Comparison of ENCODE assay signal across 27 cellular contexts in the genomic region with DNA sequence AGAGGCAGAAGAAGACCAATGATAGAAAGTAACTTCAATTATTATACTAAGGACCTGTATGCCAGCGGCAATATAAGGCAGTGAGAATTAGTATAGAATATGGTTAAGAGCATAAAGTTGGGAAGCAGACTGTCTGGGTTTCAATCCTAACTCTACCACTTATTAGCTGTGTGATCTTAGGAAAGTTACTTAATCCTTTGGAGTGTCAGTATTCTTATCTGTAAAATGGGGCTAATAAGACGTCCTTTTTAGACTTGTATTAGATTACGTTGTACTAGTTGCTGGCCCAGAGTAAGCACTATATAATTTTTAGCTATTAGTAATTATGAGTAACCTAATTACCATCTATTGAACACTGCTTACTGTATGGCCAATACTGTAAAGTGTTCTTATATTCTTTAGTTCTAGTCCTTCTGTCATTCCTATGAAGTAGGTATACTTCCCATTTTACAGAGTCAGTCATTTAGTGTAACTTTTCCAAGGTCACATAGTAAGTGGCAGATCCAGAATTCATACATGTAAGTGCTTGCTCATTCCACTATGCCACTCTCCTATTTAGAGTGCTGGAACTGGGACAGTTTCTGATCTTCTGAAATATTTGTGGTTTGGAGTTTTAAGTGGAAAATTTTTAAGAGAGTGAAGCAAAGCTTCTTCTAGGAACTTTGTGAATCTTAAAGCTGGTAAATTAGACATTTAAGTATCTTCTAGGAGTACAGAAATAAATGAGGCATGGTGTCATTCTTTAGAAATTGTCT. TPM values are rescaled to one million over a fixed set of nuclear protein-coding genes. Genes with fewer than 3 reads are reported as not detected.
DNase-seq lines count a peak whose midpoint lies in the region; ATAC-seq, FAIRE-seq and TF ChIP-seq lines count a peak whose summit lies in the region.
"Had no signal": no experiment of that assay in that cellular context is flagged by ENCODE, and none has a peak within 500 bp of the region (broad histone marks: within the 10 kb centered on the region; RNA-seq: fewer than 3 reads in every experiment).

No MANE protein-coding gene starts in this region.

- H3K9me3 ChIP-seq in K562 (replicated peaks; ENCODE audit: control insufficient read depth, insufficient read depth, low read depth, low read length): no peaks in the 10 kb centered on the region
- no peaks in the 10 kb centered on the region for H3K9me3 ChIP-seq in Caco-2
- H3K9me3 ChIP-seq: testis had no signal

- no peak overlapping the region for H3K27ac ChIP-seq in K562 (ENCODE audit: extremely low read depth, low read depth, low read length)
- H3K27ac ChIP-seq: brain microvascular endothelial cell, testis, VCaP had no signal

- H3K9me3 Mint-ChIP-seq in Caco-2 (ENCODE audit: unreplicated experiment): no peaks in the 10 kb centered on the region
- H3K9me3 Mint-ChIP-seq: dendritic cell treated with granulocyte-macrophage colony-stimulating factor and Interleukin-4, amounts not matched to agents 40 ng/mL and 50 ng/mL, for 4 days had no signal

- no peak for TF ChIP-seq POLR2A in K562 (conservative IDR thresholded peaks at IDR 0.05)

- H3K36me3 ChIP-seq in K562 (ENCODE audit: control insufficient read depth, insufficient read depth, low read length): peaks cover 80% of the 10 kb centered on the region
- H3K36me3 ChIP-seq in Caco-2 (ENCODE audit: control insufficient read depth, insufficient read depth, low read length): peaks cover 7% of the 10 kb centered on the region

- no peak overlapping the region for H3K9ac ChIP-seq in K562 (ENCODE audit: insufficient read depth in 1 of 2, low read depth in 2 of 2, low read length in 2 of 2)

- H3K4me1 ChIP-seq in K562 (replicated peaks in 1 of 2; ENCODE audit: control insufficient read depth in 2 of 2, insufficient read depth in 2 of 2, low read length in 2 of 2) (no peaks in the 10 kb centered on the region), Caco-2 (no peaks in the 10 kb centered on the region)
- H3K4me1 ChIP-seq: testis had no signal

- no peak for ATAC-seq in K562
- ATAC-seq: HCT116 had no signal

- TF ChIP-seq EP300 in K562 (IDR thresholded peaks at IDR 0.05; ENCODE audit: low read length): no peak

- no peak for TF ChIP-seq RAD21 in K562 (CRISPR knock-in tag; conservative IDR thresholded peaks at IDR 0.05 in 1 of 2, IDR thresholded peaks at IDR 0.05 in 1 of 2)

- H3K27me3 ChIP-seq in K562 (ENCODE audit: control insufficient read depth in 2 of 2, insufficient read depth in 2 of 2, low read length in 2 of 2) (no peaks in the 10 kb centered on the region), Caco-2 (replicated peaks; ENCODE audit: control insufficient read depth, insufficient read depth, low read length) (no peaks in the 10 kb centered on the region)
- H3K27me3 ChIP-seq: brain microvascular endothelial cell, testis had no signal

- no peak overlapping the region for H3K4me2 ChIP-seq in K562 (ENCODE audit: insufficient read depth, low read length)

- CTCF ChIA-PET in K562 (lab: Yijun Ruan, JAX; ENCODE audit: low intra/inter-chr PET ratio): no interaction called here
- CTCF ChIA-PET in Caco-2 (lab: Charles Lee): interaction anchor here (1.1 kb wide), 1 partner anchor 60 kb away, joined by 3 read pairs; no protein-coding TSS in a partner anchor

- no peak overlapping the region for H2AFZ ChIP-seq in K562 (ENCODE audit: low read depth, low read length)

- no peaks in the 10 kb centered on the region for H4K20me1 ChIP-seq in K562 (replicated peaks; ENCODE audit: control insufficient read depth, insufficient read depth, low read length)

- in situ Hi-C loops in K562 (cut with MboI): no loop called here

- POLR2A ChIA-PET in K562 (lab: Yijun Ruan, JAX) (interaction anchor here (1.0 to 2.8 kb wide), 5 partner anchors 11 to 36 kb away, joined by 3 to 19 read pairs (median 4); no protein-coding TSS in a partner anchor), Caco-2 (lab: Charles Lee) (no interaction called here)

- no peak for FAIRE-seq in K562 (lab: Jason Lieb, UNC)
- FAIRE-seq in HTR-8/SVneo (lab: Jason Lieb, UNC): no peak
- FAIRE-seq: frontal cortex, GM18507, kidney, RCC 7860 had no signal

- H3K36me3 Mint-ChIP-seq in Caco-2 (ENCODE audit: insufficient read depth, unreplicated experiment): peaks cover 87% of the 10 kb centered on the region

- no peak overlapping the region for H3K4me3 Mint-ChIP-seq in Caco-2 (ENCODE audit: unreplicated experiment)
- H3K4me3 Mint-ChIP-seq: B cell; dendritic cell treated with granulocyte-macrophage colony-stimulating factor and Interleukin-4, amounts not matched to agents 40 ng/mL and 50 ng/mL, for 4 days had no signal

- intact Hi-C loops in K562 (cut with micrococcal nuclease) (loop anchor here (5.0 to 10.0 kb wide), 2 partner anchors 96 to 229 kb away; a partner anchor contains a TSS), Caco-2 (cut with micrococcal nuclease; ENCODE audit: unreplicated experiment) (loop anchor here (5.0 kb wide), 1 partner anchor 86 kb away; a partner anchor contains a TSS)

- H3K79me2 ChIP-seq in K562 (ENCODE audit: control insufficient read depth, insufficient read depth, low read length): no peaks in the 10 kb centered on the region

- BruUV-seq in K562 (replicated peaks; lab: Mats Ljungman, UMichigan) (no TSS peak), Caco-2 (replicated peaks; lab: Mats Ljungman, UMichigan) (no TSS peak)

- H3K4me3 ChIP-seq in K562: no peak overlapping the region
- H3K4me3 ChIP-seq in Caco-2 (ENCODE audit: low read depth, low read length): no peak overlapping the region
- H3K4me3 ChIP-seq: testis had no signal

- TF ChIP-seq CTCF in AG09319 (IDR thresholded peaks at IDR 0.05; ENCODE audit: low read depth, low read length) (no peak), K562 (IDR thresholded peaks at IDR 0.05 in 2 of 3, conservative IDR thresholded peaks at IDR 0.05 in 1 of 3; ENCODE audit: insufficient read depth in 2 of 3, low read depth in 1 of 3, low read length in 3 of 3) (no peak), Caco-2 (IDR thresholded peaks at IDR 0.05; ENCODE audit: insufficient read depth in 1 of 2, low read depth in 1 of 2, low read length in 1 of 2, severe bottlenecking in 1 of 2, unreplicated experiment in 1 of 2) (no peak)

- 87% methylated on average over 3 of the region's 3 CpGs for WGBS in K562 (ENCODE audit: insufficient coverage, low coverage, missing lambda C conversion rate)

- no peaks in the 10 kb centered on the region for H3K27me3 Mint-ChIP-seq in Caco-2 (ENCODE audit: insufficient read depth, unreplicated experiment)
- H3K27me3 Mint-ChIP-seq: B cell; dendritic cell treated with granulocyte-macrophage colony-stimulating factor and Interleukin-4, amounts not matched to agents 40 ng/mL and 50 ng/mL, for 4 days had no signal

- H3K27ac Mint-ChIP-seq in Caco-2 (ENCODE audit: unreplicated experiment): no peak overlapping the region
- H3K27ac Mint-ChIP-seq: B cell; dendritic cell treated with granulocyte-macrophage colony-stimulating factor and Interleukin-4, amounts not matched to agents 40 ng/mL and 50 ng/mL, for 4 days had no signal

- DNase-seq in AG09319 (ENCODE audit: extremely low read depth, low read depth) (peak; percentile 14), GM04504 (ENCODE audit: low read depth) (peak; percentile 11), K562 (ENCODE audit: extremely low read depth in 1 of 4, low spot score in 3 of 4) (no peak), iris pigment epithelial cell (ENCODE audit: low read depth) (peak; percentile 49), HTR-8/SVneo (ENCODE audit: insufficient read length, low spot score) (no peak), Caco-2 (no peak), A172 (ENCODE audit: low spot score) (no peak)
- DNase-seq: activated CD4-positive, alpha-beta T cell treated with anti-CD3 and anti-CD28 coated beads, Interleukin-2, amount 50 U/mL, for 48 hours; activated naive CD4-positive, alpha-beta T cell treated with anti-CD3 and anti-CD28 coated beads, Interleukin-2, amount 50 U/mL, for 16 hours; activated T-cell treated with anti-CD3 and anti-CD28 coated beads for 4 hours; brain microvascular endothelial cell; kidney; mammary epithelial cell; NCI-H1092 treated with DMSO at 0.1 percent for 48 hours; NCI-H524; occipital lobe; testis had no signal

- no peaks in the 10 kb centered on the region for H3K4me1 Mint-ChIP-seq in Caco-2 (ENCODE audit: low read depth, unreplicated experiment)
- H3K4me1 Mint-ChIP-seq: B cell had no signal

- H3K9me1 ChIP-seq in K562 (ENCODE audit: control insufficient read depth, insufficient read depth, low read length): no peaks in the 10 kb centered on the region

RNA-seq across cellular contexts. Expression of a gene that starts 22.5 kb away (rescaled TPM):
- not detected in 2 replicates for total RNA-seq in K562 (2011; cell fraction: chromatin; rRNA removed; ENCODE audit: low replicate concordance)
- not detected in 2 replicates for total RNA-seq in K562 (2011; cell fraction: nucleolus; rRNA removed)
- total RNA-seq in K562 (2011; cell fraction: nucleoplasm; rRNA removed): not detected in 2 replicates
- total RNA-seq in K562 (2014; rRNA removed) (not detected in 2 replicates), K562 (2014; rRNA removed; fragmentation: Illumina TruSeq; extraction: Trizol) (not detected in 2 replicates), K562 (2015; rRNA removed; fragmentation: Illumina TruSeq; extraction: Trizol) (not detected in 2 replicates), K562 (2021) (not detected in 2 replicates), Caco-2 (2022) (not detected in 2 replicates)
- polyA plus RNA-seq in K562 (2011; rRNA removed) (not detected in 2 replicates), K562 (2014; fragmentation: Illumina TruSeq; extraction: Trizol) (not detected in 2 replicates), K562 (2014; fragmentation: Nextera tagmentation; extraction: Ambion mirVana) (not detected), K562 (2014; rRNA removed) (not detected in 2 replicates)
- not detected in 2 replicates for polyA plus RNA-seq in K562 (2011; cell fraction: cytosol; rRNA removed)
- polyA plus RNA-seq in K562 (2011; cell fraction: nucleus; rRNA removed): not detected in 2 replicates
- polyA plus RNA-seq in K562 (2012): not detected in 2 replicates
- polyA minus RNA-seq in K562 (2011; rRNA and poly(A)+ RNA removed): not detected in 2 replicates
- polyA minus RNA-seq in K562 (2011; cell fraction: cytosol; rRNA and poly(A)+ RNA removed): not detected in 2 replicates
- polyA minus RNA-seq in K562 (2011; cell fraction: nucleus; rRNA and poly(A)+ RNA removed): not detected in 2 replicates
- total RNA-seq in A172 (2014; rRNA removed; shearing (Covaris generic)): not detected in 2 replicates
- total RNA-seq: B cell, frontal cortex, HT1080, LHCN-M2, mammary epithelial cell, occipital lobe had no signal
- polyA plus RNA-seq: mammary epithelial cell had no signal

RNA-seq across cellular contexts. Expression of a gene that starts 33.9 kb away (rescaled TPM):
- total RNA-seq in K562 (2011; cell fraction: chromatin; rRNA removed; ENCODE audit: low replicate concordance): 0.37 TPM in 1 of 2 replicates, not detected in the other
- total RNA-seq in K562 (2011; cell fraction: nucleolus; rRNA removed): not detected in 2 replicates
- total RNA-seq in K562 (2011; cell fraction: nucleoplasm; rRNA removed): 0.29 TPM in 1 of 2 replicates, not detected in the other
- total RNA-seq in K562 (2014; rRNA removed) (0.08 and 0.18 TPM in 2 replicates), K562 (2014; rRNA removed; fragmentation: Illumina TruSeq; extraction: Trizol) (0.16 TPM in 1 of 2 replicates, not detected in the other), K562 (2015; rRNA removed; fragmentation: Illumina TruSeq; extraction: Trizol) (0.18 and 0.23 TPM in 2 replicates), K562 (2021) (0.56 and 0.58 TPM in 2 replicates), Caco-2 (2022) (not detected in 2 replicates)
- polyA plus RNA-seq in K562 (2011; rRNA removed) (0.08 and 0.53 TPM in 2 replicates), K562 (2014; fragmentation: Illumina TruSeq; extraction: Trizol) (0.43 TPM in 2 replicates), K562 (2014; fragmentation: Nextera tagmentation; extraction: Ambion mirVana) (under 1 TPM; 0.46 to 0.59 TPM), K562 (2014; rRNA removed) (0.30 and 0.49 TPM in 2 replicates)
- polyA plus RNA-seq in K562 (2011; cell fraction: cytosol; rRNA removed): 0.72 TPM in 1 of 2 replicates, not detected in the other
- polyA plus RNA-seq in K562 (2011; cell fraction: nucleus; rRNA removed): not detected in 2 replicates
- 0.30 and 0.65 TPM in 2 replicates for polyA plus RNA-seq in K562 (2012)
- not detected in 2 replicates for polyA minus RNA-seq in K562 (2011; rRNA and poly(A)+ RNA removed)
- 0.86 TPM in 1 of 2 replicates, not detected in the other for polyA minus RNA-seq in K562 (2011; cell fraction: cytosol; rRNA and poly(A)+ RNA removed)
- polyA minus RNA-seq in K562 (2011; cell fraction: nucleus; rRNA and poly(A)+ RNA removed): not detected in 2 replicates
- not detected in 2 replicates for total RNA-seq in A172 (2014; rRNA removed; shearing (Covaris generic))
- total RNA-seq: frontal cortex, HT1080, mammary epithelial cell had no signal

RNA-seq across cellular contexts. Expression of a gene that starts 36.9 kb away (rescaled TPM):
- 209 and 455 TPM in 2 replicates for total RNA-seq in K562 (2011; cell fraction: chromatin; rRNA removed; ENCODE audit: low replicate concordance)
- 104 and 126 TPM in 2 replicates for total RNA-seq in K562 (2011; cell fraction: nucleolus; rRNA removed)
- 198 and 253 TPM in 2 replicates for total RNA-seq in K562 (2011; cell fraction: nucleoplasm; rRNA removed)
- total RNA-seq in K562 (2014; rRNA removed): 50.2 and 54.5 TPM in 2 replicates
- 56.8 and 64.3 TPM in 2 replicates for total RNA-seq in K562 (2014; rRNA removed; fragmentation: Illumina TruSeq; extraction: Trizol)
- total RNA-seq in K562 (2015; rRNA removed; fragmentation: Illumina TruSeq; extraction: Trizol): 45.9 and 50.7 TPM in 2 replicates
- total RNA-seq in K562 (2021): 178 and 213 TPM in 2 replicates
- 60.0 and 77.7 TPM in 2 replicates for polyA plus RNA-seq in K562 (2011; rRNA removed)
- 35.6 and 39.1 TPM in 2 replicates for polyA plus RNA-seq in K562 (2011; cell fraction: cytosol; rRNA removed)
- 59.8 and 89.8 TPM in 2 replicates for polyA plus RNA-seq in K562 (2011; cell fraction: nucleus; rRNA removed)
- 216 and 380 TPM in 2 replicates for polyA plus RNA-seq in K562 (2012)
- polyA plus RNA-seq in K562 (2014; fragmentation: Illumina TruSeq; extraction: Trizol): 267 and 272 TPM in 2 replicates
- polyA plus RNA-seq in K562 (2014; fragmentation: Nextera tagmentation; extraction: Ambion mirVana): 10 to 100 TPM in 1 of 2 experiments, 1 to 10 TPM in 1; 4.1 to 22.7 TPM
- polyA plus RNA-seq in K562 (2014; rRNA removed): 142 and 171 TPM in 2 replicates
- polyA minus RNA-seq in K562 (2011; rRNA and poly(A)+ RNA removed): 105 and 122 TPM in 2 replicates
- polyA minus RNA-seq in K562 (2011; cell fraction: cytosol; rRNA and poly(A)+ RNA removed): 44.4 and 68.8 TPM in 2 replicates
- 74.2 and 95.4 TPM in 2 replicates for polyA minus RNA-seq in K562 (2011; cell fraction: nucleus; rRNA and poly(A)+ RNA removed)
- 335 and 350 TPM in 2 replicates for total RNA-seq in Caco-2 (2022)
- 20.3 and 31.1 TPM in 2 replicates for total RNA-seq in A172 (2014; rRNA removed; shearing (Covaris generic))

RNA-seq across cellular contexts. Expression of a gene that starts 50.8 kb away (rescaled TPM):
- total RNA-seq in K562 (2011; cell fraction: chromatin; rRNA removed; ENCODE audit: low replicate concordance): not detected in 2 replicates
- total RNA-seq in K562 (2011; cell fraction: nucleolus; rRNA removed): not detected in 2 replicates
- total RNA-seq in K562 (2011; cell fraction: nucleoplasm; rRNA removed): not detected in 2 replicates
- total RNA-seq in K562 (2014; rRNA removed) (not detected in 2 replicates), K562 (2014; rRNA removed; fragmentation: Illumina TruSeq; extraction: Trizol) (not detected in 2 replicates), K562 (2015; rRNA removed; fragmentation: Illumina TruSeq; extraction: Trizol) (not detected in 2 replicates), K562 (2021) (not detected in 2 replicates), Caco-2 (2022) (not detected in 2 replicates)
- polyA plus RNA-seq in K562 (2011; rRNA removed) (not detected in 2 replicates), K562 (2014; fragmentation: Illumina TruSeq; extraction: Trizol) (not detected in 2 replicates), K562 (2014; fragmentation: Nextera tagmentation; extraction: Ambion mirVana) (not detected), K562 (2014; rRNA removed) (not detected in 2 replicates)
- not detected in 2 replicates for polyA plus RNA-seq in K562 (2011; cell fraction: cytosol; rRNA removed)
- not detected in 2 replicates for polyA plus RNA-seq in K562 (2011; cell fraction: nucleus; rRNA removed)
- polyA plus RNA-seq in K562 (2012): not detected in 2 replicates
- not detected in 2 replicates for polyA minus RNA-seq in K562 (2011; rRNA and poly(A)+ RNA removed)
- polyA minus RNA-seq in K562 (2011; cell fraction: cytosol; rRNA and poly(A)+ RNA removed): not detected in 2 replicates
- polyA minus RNA-seq in K562 (2011; cell fraction: nucleus; rRNA and poly(A)+ RNA removed): 0.27 TPM in 1 of 2 replicates, not detected in the other
- 0.57 and 1.6 TPM in 2 replicates for total RNA-seq in A172 (2014; rRNA removed; shearing (Covaris generic))
- total RNA-seq: LHCN-M2; T-helper 2 cell treated with Interferon-gamma antibody and Interleukin-4, amounts not matched to agents 100 ng/mL and 5 ng/mL, for 36 hours had no signal

Comparison
In these comparisons a context has a peak if more than half of its experiments do, and no peak if none do; other contexts are left out.
1. DNase-seq: peak in AG09319 (single experiment), GM04504 (single experiment) and iris pigment epithelial cell (single experiment); none in K562 (0 of 4), HTR-8/SVneo (single experiment), Caco-2 (0 of 2) and A172 (single experiment).